ENCODE assay signal across 1 cellular context in the genomic region with DNA sequence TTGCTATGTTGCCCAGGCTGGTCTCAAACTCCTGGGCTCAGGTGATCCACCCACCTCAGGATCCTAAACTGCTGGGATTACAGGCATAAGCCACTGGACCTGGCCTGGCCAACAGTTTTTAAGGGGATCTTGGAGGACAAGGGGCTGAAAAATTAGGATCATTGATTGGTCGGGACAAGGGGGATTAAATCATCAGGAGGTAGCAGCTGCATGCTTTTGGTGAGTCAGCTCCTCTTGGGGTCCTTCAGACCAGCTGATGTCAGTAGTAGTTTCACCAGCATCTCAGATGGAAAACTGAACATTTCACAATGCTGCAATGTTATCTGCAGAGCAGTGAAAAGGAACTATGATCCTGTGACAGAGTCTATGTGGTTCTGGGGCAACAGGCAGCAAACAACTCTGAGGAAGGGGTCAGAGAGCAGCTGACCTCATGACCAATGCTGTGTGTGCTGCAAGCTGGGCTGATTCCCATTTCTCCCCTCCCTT.
A peak's percentile ranks its signal among the peaks of the same experiment; 100 is the strongest.
TF ChIP-seq lines count a peak whose summit lies in the region.

No MANE protein-coding gene starts in this region.

TF ChIP-seq in HepG2, 621 proteins besides CTCF, POLR2A, EP300 and RAD21 (continued from another document and continues in another):
- TF ChIP-seq POGK (CRISPR knock-in tag; conservative IDR thresholded peaks at IDR 0.05): peak; percentile 28; the same call in 1 of the 2 replicates
- no peak for TF ChIP-seq KLF11 (CRISPR knock-in tag; IDR thresholded peaks at IDR 0.05)
- TF ChIP-seq AGO1 (IDR thresholded peaks at IDR 0.05; ENCODE audit: low read depth, low read length, poor library complexity, severe bottlenecking): no peak
- TF ChIP-seq SNAPC2 (CRISPR knock-in tag; IDR thresholded peaks at IDR 0.05): no peak
- no peak for TF ChIP-seq DR1 (CRISPR knock-in tag; IDR thresholded peaks at IDR 0.05)
- TF ChIP-seq ARNT2 (CRISPR knock-in tag; IDR thresholded peaks at IDR 0.05; ENCODE audit: low read depth): 0 out of 2 replicates have a peak, but pooled peaks have one; percentile 27
- TF ChIP-seq, protein P1, sequence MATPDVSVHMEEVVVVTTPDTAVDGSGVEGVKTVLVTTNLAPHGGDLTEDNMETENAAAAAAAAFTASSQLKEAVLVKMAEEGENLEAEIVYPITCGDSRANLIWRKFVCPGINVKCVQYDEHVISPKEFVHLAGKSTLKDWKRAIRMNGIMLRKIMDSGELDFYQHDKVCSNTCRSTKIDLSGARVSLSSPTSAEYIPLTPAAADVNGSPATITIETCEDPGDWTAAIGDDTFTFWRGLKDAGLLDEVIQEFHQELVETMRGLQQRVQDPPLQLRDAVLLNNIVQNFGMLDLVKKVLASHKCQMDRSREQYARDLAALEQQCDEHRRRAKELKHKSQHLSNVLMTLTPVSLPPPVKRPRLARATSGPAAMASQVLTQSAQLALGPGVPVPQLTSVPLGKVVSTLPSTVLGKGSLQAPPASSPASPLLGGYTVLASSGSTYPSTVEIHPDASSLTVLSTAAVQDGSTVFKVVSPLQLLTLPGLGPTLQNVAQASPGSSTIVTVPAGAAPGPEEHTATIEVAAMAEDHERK (CRISPR knock-in tag; IDR thresholded peaks at IDR 0.05; ENCODE audit: low read depth): no peak
- no peak for TF ChIP-seq MXD4 (CRISPR knock-in tag; IDR thresholded peaks at IDR 0.05)
- no peak for TF ChIP-seq ZNF329 (CRISPR knock-in tag; IDR thresholded peaks at IDR 0.05; ENCODE audit: low read depth)
- TF ChIP-seq MLLT10 (CRISPR knock-in tag; IDR thresholded peaks at IDR 0.05): no peak
- no peak for TF ChIP-seq PHF5A (CRISPR knock-in tag; IDR thresholded peaks at IDR 0.05; ENCODE audit: low read depth, unreplicated experiment)
- TF ChIP-seq, protein P2, sequence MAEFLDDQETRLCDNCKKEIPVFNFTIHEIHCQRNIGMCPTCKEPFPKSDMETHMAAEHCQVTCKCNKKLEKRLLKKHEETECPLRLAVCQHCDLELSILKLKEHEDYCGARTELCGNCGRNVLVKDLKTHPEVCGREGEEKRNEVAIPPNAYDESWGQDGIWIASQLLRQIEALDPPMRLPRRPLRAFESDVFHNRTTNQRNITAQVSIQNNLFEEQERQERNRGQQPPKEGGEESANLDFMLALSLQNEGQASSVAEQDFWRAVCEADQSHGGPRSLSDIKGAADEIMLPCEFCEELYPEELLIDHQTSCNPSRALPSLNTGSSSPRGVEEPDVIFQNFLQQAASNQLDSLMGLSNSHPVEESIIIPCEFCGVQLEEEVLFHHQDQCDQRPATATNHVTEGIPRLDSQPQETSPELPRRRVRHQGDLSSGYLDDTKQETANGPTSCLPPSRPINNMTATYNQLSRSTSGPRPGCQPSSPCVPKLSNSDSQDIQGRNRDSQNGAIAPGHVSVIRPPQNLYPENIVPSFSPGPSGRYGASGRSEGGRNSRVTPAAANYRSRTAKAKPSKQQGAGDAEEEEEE (CRISPR knock-in tag; IDR thresholded peaks at IDR 0.05; ENCODE audit: borderline replicate concordance): no peak
- peak; percentile 93 for TF ChIP-seq TFAP4 (IDR thresholded peaks at IDR 0.05; ENCODE audit: borderline replicate concordance, low read depth)
- TF ChIP-seq, protein P3, sequence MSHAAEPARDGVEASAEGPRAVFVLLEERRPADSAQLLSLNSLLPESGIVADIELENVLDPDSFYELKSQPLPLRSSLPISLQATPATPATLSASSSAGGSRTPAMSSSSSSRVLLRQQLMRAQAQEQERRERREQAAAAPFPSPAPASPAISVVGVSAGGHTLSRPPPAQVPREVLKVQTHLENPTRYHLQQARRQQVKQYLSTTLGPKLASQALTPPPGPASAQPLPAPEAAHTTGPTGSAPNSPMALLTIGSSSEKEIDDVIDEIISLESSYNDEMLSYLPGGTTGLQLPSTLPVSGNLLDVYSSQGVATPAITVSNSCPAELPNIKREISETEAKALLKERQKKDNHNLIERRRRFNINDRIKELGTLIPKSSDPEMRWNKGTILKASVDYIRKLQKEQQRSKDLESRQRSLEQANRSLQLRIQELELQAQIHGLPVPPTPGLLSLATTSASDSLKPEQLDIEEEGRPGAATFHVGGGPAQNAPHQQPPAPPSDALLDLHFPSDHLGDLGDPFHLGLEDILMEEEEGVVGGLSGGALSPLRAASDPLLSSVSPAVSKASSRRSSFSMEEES (CRISPR knock-in tag; IDR thresholded peaks at IDR 0.05): peak; percentile 86
- TF ChIP-seq MYNN (CRISPR knock-in tag; IDR thresholded peaks at IDR 0.05; ENCODE audit: low read depth): no peak
- TF ChIP-seq ZNF10 (CRISPR knock-in tag; IDR thresholded peaks at IDR 0.05; ENCODE audit: borderline replicate concordance, low read depth): no peak
- peak; percentile 52 for TF ChIP-seq MAFF (IDR thresholded peaks at IDR 0.05; ENCODE audit: low read depth, low read length)
- TF ChIP-seq ZNF713 (CRISPR knock-in tag; IDR thresholded peaks at IDR 0.05): no peak
- TF ChIP-seq, protein P4, sequence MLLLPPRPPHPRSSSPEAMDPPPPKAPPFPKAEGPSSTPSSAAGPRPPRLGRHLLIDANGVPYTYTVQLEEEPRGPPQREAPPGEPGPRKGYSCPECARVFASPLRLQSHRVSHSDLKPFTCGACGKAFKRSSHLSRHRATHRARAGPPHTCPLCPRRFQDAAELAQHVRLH (CRISPR knock-in tag; IDR thresholded peaks at IDR 0.05; ENCODE audit: borderline replicate concordance, low read depth): no peak
- TF ChIP-seq, protein P5, sequence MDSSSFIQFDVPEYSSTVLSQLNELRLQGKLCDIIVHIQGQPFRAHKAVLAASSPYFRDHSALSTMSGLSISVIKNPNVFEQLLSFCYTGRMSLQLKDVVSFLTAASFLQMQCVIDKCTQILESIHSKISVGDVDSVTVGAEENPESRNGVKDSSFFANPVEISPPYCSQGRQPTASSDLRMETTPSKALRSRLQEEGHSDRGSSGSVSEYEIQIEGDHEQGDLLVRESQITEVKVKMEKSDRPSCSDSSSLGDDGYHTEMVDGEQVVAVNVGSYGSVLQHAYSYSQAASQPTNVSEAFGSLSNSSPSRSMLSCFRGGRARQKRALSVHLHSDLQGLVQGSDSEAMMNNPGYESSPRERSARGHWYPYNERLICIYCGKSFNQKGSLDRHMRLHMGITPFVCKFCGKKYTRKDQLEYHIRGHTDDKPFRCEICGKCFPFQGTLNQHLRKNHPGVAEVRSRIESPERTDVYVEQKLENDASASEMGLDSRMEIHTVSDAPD (CRISPR knock-in tag; IDR thresholded peaks at IDR 0.05): no peak
- TF ChIP-seq ZNF597 (CRISPR knock-in tag; IDR thresholded peaks at IDR 0.05): no peak
- no peak for TF ChIP-seq CSRNP2 (CRISPR knock-in tag; conservative IDR thresholded peaks at IDR 0.05; ENCODE audit: low read depth)
- TF ChIP-seq MATR3 (CRISPR knock-in tag; IDR thresholded peaks at IDR 0.05): no peak
- TF ChIP-seq ZFX (CRISPR knock-in tag; IDR thresholded peaks at IDR 0.05; ENCODE audit: low read depth): no peak
- TF ChIP-seq, protein P6, sequence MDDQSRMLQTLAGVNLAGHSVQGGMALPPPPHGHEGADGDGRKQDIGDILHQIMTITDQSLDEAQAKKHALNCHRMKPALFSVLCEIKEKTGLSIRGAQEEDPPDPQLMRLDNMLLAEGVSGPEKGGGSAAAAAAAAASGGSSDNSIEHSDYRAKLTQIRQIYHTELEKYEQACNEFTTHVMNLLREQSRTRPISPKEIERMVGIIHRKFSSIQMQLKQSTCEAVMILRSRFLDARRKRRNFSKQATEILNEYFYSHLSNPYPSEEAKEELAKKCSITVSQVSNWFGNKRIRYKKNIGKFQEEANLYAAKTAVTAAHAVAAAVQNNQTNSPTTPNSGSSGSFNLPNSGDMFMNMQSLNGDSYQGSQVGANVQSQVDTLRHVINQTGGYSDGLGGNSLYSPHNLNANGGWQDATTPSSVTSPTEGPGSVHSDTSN (CRISPR knock-in tag; IDR thresholded peaks at IDR 0.05; ENCODE audit: borderline replicate concordance): no peak
- TF ChIP-seq, protein P7, sequence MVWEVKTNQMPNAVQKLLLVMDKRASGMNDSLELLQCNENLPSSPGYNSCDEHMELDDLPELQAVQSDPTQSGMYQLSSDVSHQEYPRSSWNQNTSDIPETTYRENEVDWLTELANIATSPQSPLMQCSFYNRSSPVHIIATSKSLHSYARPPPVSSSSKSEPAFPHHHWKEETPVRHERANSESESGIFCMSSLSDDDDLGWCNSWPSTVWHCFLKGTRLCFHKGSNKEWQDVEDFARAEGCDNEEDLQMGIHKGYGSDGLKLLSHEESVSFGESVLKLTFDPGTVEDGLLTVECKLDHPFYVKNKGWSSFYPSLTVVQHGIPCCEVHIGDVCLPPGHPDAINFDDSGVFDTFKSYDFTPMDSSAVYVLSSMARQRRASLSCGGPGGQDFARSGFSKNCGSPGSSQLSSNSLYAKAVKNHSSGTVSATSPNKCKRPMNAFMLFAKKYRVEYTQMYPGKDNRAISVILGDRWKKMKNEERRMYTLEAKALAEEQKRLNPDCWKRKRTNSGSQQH (CRISPR knock-in tag; IDR thresholded peaks at IDR 0.05; ENCODE audit: low read depth): no peak
- no peak for TF ChIP-seq HNF1B (CRISPR knock-in tag; IDR thresholded peaks at IDR 0.05)
- TF ChIP-seq ZNF616 (CRISPR knock-in tag; IDR thresholded peaks at IDR 0.05; ENCODE audit: low read depth): no peak
- no peak for TF ChIP-seq BHLHE40 (IDR thresholded peaks at IDR 0.05; ENCODE audit: low read length)
- TF ChIP-seq EHMT2 (IDR thresholded peaks at IDR 0.05; ENCODE audit: borderline replicate concordance, low read depth, low read length): no peak; the same call in 1 of the 2 replicates
- no peak for TF ChIP-seq BATF2 (CRISPR knock-in tag; IDR thresholded peaks at IDR 0.05)
- TF ChIP-seq SKIL (CRISPR knock-in tag; IDR thresholded peaks at IDR 0.05; ENCODE audit: borderline replicate concordance): no peak
- TF ChIP-seq MEIS1 (CRISPR knock-in tag; IDR thresholded peaks at IDR 0.05; ENCODE audit: borderline replicate concordance): no peak
- TF ChIP-seq POLR2AphosphoS5 (IDR thresholded peaks at IDR 0.05; ENCODE audit: low read depth, low read length): no peak
- TF ChIP-seq ATAD3A (CRISPR knock-in tag; IDR thresholded peaks at IDR 0.05): no peak
- TF ChIP-seq ZNF274 (CRISPR knock-in tag; IDR thresholded peaks at IDR 0.05): no peak
